In genomic region chr6:2639167-2639566, GRCh38 we compare ENCODE assay signal across 3 cellular contexts.
TF ChIP-seq lines count a peak whose summit lies in the region.

No MANE protein-coding gene starts in this region.

TF ChIP-seq in IMR-90, 13 proteins besides CTCF, POLR2A, EP300 and RAD21:
- no peak for TF ChIP-seq CEBPB (IDR thresholded peaks at IDR 0.05; ENCODE audit: low read depth, low read length)
- TF ChIP-seq MAFK (IDR thresholded peaks at IDR 0.05; ENCODE audit: low read depth, low read length): no peak
- TF ChIP-seq MAZ (IDR thresholded peaks at IDR 0.05; ENCODE audit: borderline replicate concordance, low read depth, low read length): no peak
- TF ChIP-seq ELK1 (IDR thresholded peaks at IDR 0.05; ENCODE audit: borderline replicate concordance, low read depth, low read length): no peak
- TF ChIP-seq RCOR1 (IDR thresholded peaks at IDR 0.05; ENCODE audit: insufficient replicate concordance, low read length): no peak
- no peak for TF ChIP-seq BHLHE40 (IDR thresholded peaks at IDR 0.05; ENCODE audit: low read depth, low read length)
- TF ChIP-seq SMC3 (IDR thresholded peaks at IDR 0.05; ENCODE audit: low read depth, low read length): no peak
- TF ChIP-seq FOS (IDR thresholded peaks at IDR 0.05; ENCODE audit: low read depth, low read length): no peak

TF ChIP-seq in H1, 55 proteins besides CTCF, POLR2A, EP300 and RAD21:
- TF ChIP-seq YY1 (IDR thresholded peaks at IDR 0.05; ENCODE audit: low read depth, low read length): no peak
- TF ChIP-seq KDM4A (IDR thresholded peaks at IDR 0.05; ENCODE audit: low read depth, low read length, severe bottlenecking): no peak
- no peak for TF ChIP-seq SUZ12 (IDR thresholded peaks at IDR 0.05; ENCODE audit: low read length)
- no peak for TF ChIP-seq RBBP5 (IDR thresholded peaks at IDR 0.05; ENCODE audit: borderline replicate concordance, low read depth, low read length)
- no peak for TF ChIP-seq ATF2 (IDR thresholded peaks at IDR 0.05; ENCODE audit: low read length)
- TF ChIP-seq BRCA1 (IDR thresholded peaks at IDR 0.05; ENCODE audit: low read depth, low read length): no peak

TF ChIP-seq in SK-N-SH, 30 proteins besides CTCF, POLR2A, EP300 and RAD21:
- no peak for TF ChIP-seq YY1 (IDR thresholded peaks at IDR 0.05; ENCODE audit: low read depth)
- no peak for TF ChIP-seq RXRA (IDR thresholded peaks at IDR 0.05; ENCODE audit: borderline replicate concordance, low read depth)
- no peak for TF ChIP-seq IRF3 (IDR thresholded peaks at IDR 0.05; ENCODE audit: low read depth, low read length)
- TF ChIP-seq TAF1 (IDR thresholded peaks at IDR 0.05; ENCODE audit: borderline replicate concordance, low read depth, low read length): no peak
